Comparison of ENCODE assay signal across 1 cellular context in genomic region chr19:38210458-38210987, GRCh38.
TF ChIP-seq lines count a peak whose summit lies in the region.

No MANE protein-coding gene starts in this region.

TF ChIP-seq in GM12878, 131 proteins besides CTCF, POLR2A, EP300 and RAD21:
- no peak for TF ChIP-seq BCL3 (IDR thresholded peaks at IDR 0.05; ENCODE audit: borderline replicate concordance, insufficient read depth, low read depth, low read length, poor library complexity, severe bottlenecking)
- no peak for TF ChIP-seq ZNF384 (IDR thresholded peaks at IDR 0.05; ENCODE audit: borderline replicate concordance, low read depth, low read length)
- TF ChIP-seq YBX1 (IDR thresholded peaks at IDR 0.05): no peak
- TF ChIP-seq CREB1 (IDR thresholded peaks at IDR 0.05; ENCODE audit: low read depth): no peak
- no peak for TF ChIP-seq HDAC6 (IDR thresholded peaks at IDR 0.05; ENCODE audit: unreplicated experiment)
- no peak for TF ChIP-seq NBN (IDR thresholded peaks at IDR 0.05)
- no peak for TF ChIP-seq IRF3 (IDR thresholded peaks at IDR 0.05)
- TF ChIP-seq FOXM1 (IDR thresholded peaks at IDR 0.05; ENCODE audit: low read depth, low read length): no peak
